Comparison of ENCODE assay signal across 17 cellular contexts in genomic region chr11:73361953-73362776, GRCh38. TPM values are rescaled to one million over a fixed set of nuclear protein-coding genes. Genes with fewer than 3 reads are reported as not detected.
DNase-seq lines count a peak whose midpoint lies in the region; ATAC-seq and TF ChIP-seq lines count a peak whose summit lies in the region.
"Had no signal": no experiment of that assay in that cellular context is flagged by ENCODE, and none has a peak within 500 bp of the region (broad histone marks: within the 10 kb centered on the region; RNA-seq: fewer than 3 reads in every experiment).

No MANE protein-coding gene starts in this region.

- H3K27ac ChIP-seq in SK-N-SH (ENCODE audit: low read depth in 2 of 2, low read length in 1 of 2), result no peak overlapping the region
- no peak overlapping the region for H3K27ac ChIP-seq in iPS-20b (ENCODE audit: low read length)
- no peak overlapping the region for H3K27ac ChIP-seq in upper lobe of right lung
- no peak overlapping the region for H3K27ac ChIP-seq in stomach
- H3K27ac ChIP-seq: A549 had no signal

- TF ChIP-seq POLR2A in stomach (IDR thresholded peaks at IDR 0.05), result no peak

- no peaks in the 10 kb centered on the region for H3K79me2 ChIP-seq in SK-N-SH (ENCODE audit: insufficient read depth)

- intact Hi-C loops in upper lobe of right lung (cut with DNase I), result no loop called here
- intact Hi-C loops in stomach (cut with DNase I; ENCODE audit: low total_unique reads), result no loop called here

- ATAC-seq in SK-N-SH treated with all-trans-retinoic acid at 6 μM for 48 hours (no peak), T-helper 17 cell (no peak), upper lobe of right lung (peak; percentile 3), HG03442 (IDR thresholded peaks at IDR 0.05; ENCODE audit: unreplicated experiment) (no peak), GM21390 (IDR thresholded peaks at IDR 0.05; ENCODE audit: unreplicated experiment) (no peak)
- ATAC-seq: activated T-cell treated with anti-CD3 and anti-CD28 coated beads, Interleukin-2, amount 50 U/mL, for 4 hours had no signal

- no peak overlapping the region for H3K4me3 ChIP-seq in SK-N-SH (ENCODE audit: low read depth in 2 of 2, low read length in 1 of 2)
- H3K4me3 ChIP-seq in iPS-20b (ENCODE audit: low read length), result peak overlapping the region; percentile 55; the same call in 1 of the 2 replicates
- H3K4me3 ChIP-seq in upper lobe of right lung, result no peak overlapping the region
- no peak overlapping the region for H3K4me3 ChIP-seq in stomach
- H3K4me3 ChIP-seq: A549, smooth muscle cell had no signal

- 92% methylated on average over 17 of the region's 70 CpGs for WGBS in SK-N-SH (ENCODE audit: low lambda C conversion rate)
- 70 to 87% (median 82%) methylated on average over 21 to 70 of the region's 70 CpGs for WGBS in stomach, 5 donors

- H3K27ac Mint-ChIP-seq in T-helper 17 cell, result peak overlapping the region; percentile 51
- H3K27ac Mint-ChIP-seq: activated CD4-positive, alpha-beta T cell treated with anti-CD3 and anti-CD28 coated beads, Interleukin-2, amount 10 ng/mL, durations not matched to agents 7 days and 5 days had no signal

- H3F3A ChIP-seq in SK-N-SH (replicated peaks; ENCODE audit: insufficient read depth), result peaks cover 4% of the 10 kb centered on the region

- H3K4me3 Mint-ChIP-seq in T-helper 17 cell, result no peak overlapping the region
- H3K4me3 Mint-ChIP-seq: activated CD4-positive, alpha-beta T cell treated with anti-CD3 and anti-CD28 coated beads, Interleukin-2, amount 10 ng/mL, durations not matched to agents 7 days and 5 days; activated T-cell treated with anti-CD3 and anti-CD28 coated beads, Interleukin-2, amount 50 U/mL, for 4 hours had no signal

- H4K20me1 ChIP-seq in SK-N-SH (ENCODE audit: insufficient read depth), result no peaks in the 10 kb centered on the region

- H3K27me3 ChIP-seq in SK-N-SH (ENCODE audit: insufficient read depth) (no peaks in the 10 kb centered on the region), iPS-20b (ENCODE audit: insufficient read depth, low read length) (peaks cover 8% of the 10 kb centered on the region), upper lobe of right lung (no peaks in the 10 kb centered on the region), stomach (no peaks in the 10 kb centered on the region)

- DNase-seq in SK-N-SH, result peak; percentile 57
- no peak for DNase-seq in T-helper 17 cell
- DNase-seq in upper lobe of right lung, result no peak
- DNase-seq in stomach, result no peak
- DNase-seq: activated CD4-positive, alpha-beta T cell treated with anti-CD3 and anti-CD28 coated beads, Interleukin-2, amount 10 ng/mL, durations not matched to agents 7 days and 5 days; activated T-cell treated with anti-CD3 and anti-CD28 coated beads, Interleukin-2, amount 50 U/mL, for 4 hours; foreskin fibroblast; NCI-H2081; NCI-H748 treated with DMSO at 0.1 percent for 48 hours; posterior cingulate gyrus; T1000 had no signal

- H3K9me2 ChIP-seq in SK-N-SH, result no peaks in the 10 kb centered on the region

- H3K36me3 ChIP-seq in SK-N-SH (replicated peaks in 1 of 2; ENCODE audit: control insufficient read depth in 1 of 2, insufficient read depth in 2 of 2, low read length in 1 of 2) (peaks cover 37 to 78% of the 10 kb centered on the region in 2 experiments), iPS-20b (ENCODE audit: insufficient read depth, low read depth, low read length) (no peaks in the 10 kb centered on the region; the same call in 1 of the 2 replicates), upper lobe of right lung (peaks cover 79% of the 10 kb centered on the region), stomach (peaks cover 59 to 100% (median 94%) of the 10 kb centered on the region in 4 donors)

- H2AFZ ChIP-seq in SK-N-SH (ENCODE audit: low read depth), result no peak overlapping the region

- CTCF ChIA-PET in SK-N-SH (lab: Yijun Ruan, JAX), result interaction anchor here (0.7 to 22.4 kb wide), 9 partner anchors 7 to 924 kb away, joined by 3 to 313 read pairs (median 11); no protein-coding TSS in a partner anchor

- POLR2A ChIA-PET in SK-N-SH (lab: Yijun Ruan, JAX), result no interaction called here

- no peak for TF ChIP-seq EP300 in SK-N-SH (IDR thresholded peaks at IDR 0.05; ENCODE audit: borderline replicate concordance in 1 of 2, low read depth in 1 of 2, low read length in 1 of 2)
- TF ChIP-seq EP300 in stomach (IDR thresholded peaks at IDR 0.05), result no peak

- H3K4me1 Mint-ChIP-seq in T-helper 17 cell, result peaks cover 19% of the 10 kb centered on the region

- no peaks in the 10 kb centered on the region for H3K27me3 Mint-ChIP-seq in T-helper 17 cell
- H3K27me3 Mint-ChIP-seq: activated CD4-positive, alpha-beta T cell treated with anti-CD3 and anti-CD28 coated beads, Interleukin-2, amount 10 ng/mL, durations not matched to agents 7 days and 5 days had no signal

- H3K9me3 ChIP-seq in SK-N-SH (no peaks in the 10 kb centered on the region), T-helper 17 cell (ENCODE audit: control insufficient read depth, low read length, poor library complexity, severe bottlenecking) (no peaks in the 10 kb centered on the region), iPS-20b (ENCODE audit: insufficient read depth, low read depth, low read length) (no peaks in the 10 kb centered on the region), upper lobe of right lung (no peaks in the 10 kb centered on the region), stomach (no peaks in the 10 kb centered on the region)
- H3K9me3 ChIP-seq: A549 had no signal

- no peak overlapping the region for H3K4me2 ChIP-seq in SK-N-SH
- H3K4me2 ChIP-seq: A549, smooth muscle cell had no signal

- H3K9ac ChIP-seq in SK-N-SH (no peak overlapping the region), iPS-20b (ENCODE audit: low read depth, low read length) (no peak overlapping the region)

- peaks cover 0 to 10% of the 10 kb centered on the region in 2 experiments; a peak in 1 of 4 replicates for H3K4me1 ChIP-seq in SK-N-SH (ENCODE audit: control insufficient read depth in 1 of 2, insufficient read depth in 2 of 2, low read depth in 1 of 2, low read length in 1 of 2)
- H3K4me1 ChIP-seq in iPS-20b (ENCODE audit: insufficient read depth, low read length), result no peaks in the 10 kb centered on the region
- H3K4me1 ChIP-seq in upper lobe of right lung, result peaks cover 8% of the 10 kb centered on the region
- peaks cover 0 to 6% (median 3%) of the 10 kb centered on the region in 4 donors for H3K4me1 ChIP-seq in stomach
- H3K4me1 ChIP-seq: A549 had no signal

- no peak for TF ChIP-seq RAD21 in SK-N-SH (IDR thresholded peaks at IDR 0.05; ENCODE audit: low read length)

- H3K36me3 Mint-ChIP-seq in T-helper 17 cell (ENCODE audit: low read depth), result peaks cover 2% of the 10 kb centered on the region

- TF ChIP-seq CTCF in SK-N-SH (IDR thresholded peaks at IDR 0.05), result no peak
- TF ChIP-seq CTCF in upper lobe of right lung (IDR thresholded peaks at IDR 0.05), result no peak
- no peak for TF ChIP-seq CTCF in stomach (IDR thresholded peaks at IDR 0.05)

TF ChIP-seq in SK-N-SH, 30 proteins besides CTCF, POLR2A, EP300 and RAD21 (continues in another document):
- TF ChIP-seq NFIC (IDR thresholded peaks at IDR 0.05; ENCODE audit: borderline replicate concordance) (no peak), FOSL2 (IDR thresholded peaks at IDR 0.05; ENCODE audit: borderline replicate concordance, low read depth) (no peak), JUND (IDR thresholded peaks at IDR 0.05) (no peak), SMC3 (IDR thresholded peaks at IDR 0.05; ENCODE audit: low read depth, low read length) (no peak), TEAD4 (IDR thresholded peaks at IDR 0.05; ENCODE audit: borderline replicate concordance, insufficient read depth) (no peak), TCF12 (IDR thresholded peaks at IDR 0.05) (no peak), USF1 (IDR thresholded peaks at IDR 0.05; ENCODE audit: borderline replicate concordance, low read depth) (no peak)

TF ChIP-seq in SK-N-SH treated with all-trans-retinoic acid at 6 μM for 48 hours, 23 proteins besides CTCF, POLR2A, EP300 and RAD21 (continues in another document):
- TF ChIP-seq ZFP3 (CRISPR knock-in tag; IDR thresholded peaks at IDR 0.05) (no peak), POU6F1 (CRISPR knock-in tag; IDR thresholded peaks at IDR 0.05; ENCODE audit: borderline replicate concordance, low read depth) (no peak), SNAI2 (CRISPR knock-in tag; IDR thresholded peaks at IDR 0.05) (no peak)

RNA-seq across cellular contexts. Expression of gene RELT, which starts 14.0 kb away (rescaled TPM):
- polyA plus RNA-seq in SK-N-SH (2012; rRNA removed) (4.3 and 5.5 TPM in 2 replicates), stomach (1 to 10 TPM; 1.2 to 1.6 (median 1.2) TPM)
- polyA plus RNA-seq in SK-N-SH (2012; cell fraction: cytosol; rRNA removed), result 1.9 and 2.5 TPM in 2 replicates
- polyA plus RNA-seq in SK-N-SH (2012; cell fraction: nucleus; rRNA removed), result 12.2 and 12.5 TPM in 2 replicates
- total RNA-seq in T-helper 17 cell (100 to 1,000 TPM; 139 to 169 TPM), upper lobe of right lung (11.7 TPM), stomach (10 to 100 TPM in 1 of 5 donors, 1 to 10 TPM in 2, not detected in 2; 2.2 to 18.7 (median 2.9) TPM)

RNA-seq across cellular contexts. Expression of gene ARHGEF17, which starts 54.1 kb away (rescaled TPM):
- 45.9 and 48.4 TPM in 2 replicates for polyA plus RNA-seq in SK-N-SH (2012; rRNA removed)
- polyA plus RNA-seq in SK-N-SH (2012; cell fraction: cytosol; rRNA removed), result 8.0 and 13.3 TPM in 2 replicates
- 273 and 324 TPM in 2 replicates for polyA plus RNA-seq in SK-N-SH (2012; cell fraction: nucleus; rRNA removed)
- under 1 TPM in 1 of 2 donors, not detected in 1; 0.17 TPM for total RNA-seq in T-helper 17 cell
- 74.5 TPM for total RNA-seq in upper lobe of right lung
- total RNA-seq in stomach, result 10 to 100 TPM; 29.9 to 66.5 (median 38.8) TPM
- 10 to 100 TPM in 2 of 3 donors, 1 to 10 TPM in 1; 5.0 to 13.1 (median 10.8) TPM for polyA plus RNA-seq in stomach
- total RNA-seq: activated CD4-positive, alpha-beta T cell treated with anti-CD3 and anti-CD28 coated beads, Interleukin-2, amount 10 ng/mL, durations not matched to agents 7 days and 5 days had no signal

Comparison
In these comparisons a context has a peak if more than half of its experiments do, and no peak if none do; other contexts are left out.
1. RNA of gene RELT, which starts 14.0 kb away (total RNA-seq): 139 to 169 TPM in T-helper 17 cell; 11.7 TPM in upper lobe of right lung (single experiment) and 2.2 to 18.7 TPM in stomach; every median in the first group is over 4 times any median in the second.
2. RNA of gene ARHGEF17, which starts 54.1 kb away (total RNA-seq): 74.5 TPM in upper lobe of right lung (single experiment) and 29.9 to 66.5 TPM in stomach; 0.17 TPM in T-helper 17 cell; every median in the first group is over 10 times any median in the second.